In the genomic region with DNA sequence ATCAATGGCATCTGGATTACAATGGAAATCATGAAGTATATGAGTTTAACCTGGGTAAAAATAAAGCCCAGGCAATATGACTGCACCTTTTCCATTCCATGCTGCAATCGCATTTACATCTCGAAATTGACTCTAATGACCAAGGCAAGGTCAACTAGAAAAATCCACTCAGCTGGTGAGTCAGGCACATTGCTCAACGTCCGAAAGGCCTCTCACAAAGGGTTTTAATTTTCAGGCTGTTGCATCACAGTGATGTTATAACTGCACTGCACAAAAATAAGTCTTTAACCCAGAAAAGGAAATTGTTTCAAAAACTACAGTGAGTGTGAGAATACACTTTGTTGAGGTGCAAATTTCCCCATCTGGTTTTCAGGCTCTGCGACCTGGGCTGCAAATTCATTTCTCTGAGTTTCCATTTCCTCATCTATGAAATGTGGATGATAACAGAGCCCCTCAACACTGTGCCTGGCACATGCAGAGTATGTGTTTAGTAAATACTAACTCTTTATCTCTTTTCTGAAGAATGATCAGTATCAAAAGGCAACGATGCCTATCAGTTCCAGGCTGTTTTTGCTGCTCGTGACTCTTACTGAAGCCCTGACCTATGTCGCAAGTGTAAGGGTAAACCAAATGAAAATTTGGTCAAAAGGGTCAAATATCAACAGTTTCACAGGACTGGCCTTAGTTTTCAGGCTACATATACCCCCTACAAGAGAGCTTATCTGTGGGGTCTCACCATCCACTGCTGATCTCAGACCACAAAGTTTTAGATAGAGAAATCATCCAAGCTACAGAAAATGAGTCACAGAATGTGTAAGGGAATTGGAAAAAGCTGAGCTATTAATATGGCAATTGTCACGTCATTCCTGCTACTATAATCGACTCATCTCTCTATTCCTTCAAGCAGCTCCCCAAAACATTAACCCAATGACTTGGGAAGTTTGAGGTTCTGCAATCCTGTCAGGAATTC, we compare ENCODE assay signal across 1 cellular context.
TF ChIP-seq lines count a peak whose summit lies in the region.

No MANE protein-coding gene starts in this region.

TF ChIP-seq in HepG2, 621 proteins besides CTCF, POLR2A, EP300 and RAD21 (continued from another document and continues in another):
- TF ChIP-seq, protein P1, sequence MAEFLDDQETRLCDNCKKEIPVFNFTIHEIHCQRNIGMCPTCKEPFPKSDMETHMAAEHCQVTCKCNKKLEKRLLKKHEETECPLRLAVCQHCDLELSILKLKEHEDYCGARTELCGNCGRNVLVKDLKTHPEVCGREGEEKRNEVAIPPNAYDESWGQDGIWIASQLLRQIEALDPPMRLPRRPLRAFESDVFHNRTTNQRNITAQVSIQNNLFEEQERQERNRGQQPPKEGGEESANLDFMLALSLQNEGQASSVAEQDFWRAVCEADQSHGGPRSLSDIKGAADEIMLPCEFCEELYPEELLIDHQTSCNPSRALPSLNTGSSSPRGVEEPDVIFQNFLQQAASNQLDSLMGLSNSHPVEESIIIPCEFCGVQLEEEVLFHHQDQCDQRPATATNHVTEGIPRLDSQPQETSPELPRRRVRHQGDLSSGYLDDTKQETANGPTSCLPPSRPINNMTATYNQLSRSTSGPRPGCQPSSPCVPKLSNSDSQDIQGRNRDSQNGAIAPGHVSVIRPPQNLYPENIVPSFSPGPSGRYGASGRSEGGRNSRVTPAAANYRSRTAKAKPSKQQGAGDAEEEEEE (CRISPR knock-in tag; IDR thresholded peaks at IDR 0.05; ENCODE audit: borderline replicate concordance): no peak
- TF ChIP-seq, protein P2, sequence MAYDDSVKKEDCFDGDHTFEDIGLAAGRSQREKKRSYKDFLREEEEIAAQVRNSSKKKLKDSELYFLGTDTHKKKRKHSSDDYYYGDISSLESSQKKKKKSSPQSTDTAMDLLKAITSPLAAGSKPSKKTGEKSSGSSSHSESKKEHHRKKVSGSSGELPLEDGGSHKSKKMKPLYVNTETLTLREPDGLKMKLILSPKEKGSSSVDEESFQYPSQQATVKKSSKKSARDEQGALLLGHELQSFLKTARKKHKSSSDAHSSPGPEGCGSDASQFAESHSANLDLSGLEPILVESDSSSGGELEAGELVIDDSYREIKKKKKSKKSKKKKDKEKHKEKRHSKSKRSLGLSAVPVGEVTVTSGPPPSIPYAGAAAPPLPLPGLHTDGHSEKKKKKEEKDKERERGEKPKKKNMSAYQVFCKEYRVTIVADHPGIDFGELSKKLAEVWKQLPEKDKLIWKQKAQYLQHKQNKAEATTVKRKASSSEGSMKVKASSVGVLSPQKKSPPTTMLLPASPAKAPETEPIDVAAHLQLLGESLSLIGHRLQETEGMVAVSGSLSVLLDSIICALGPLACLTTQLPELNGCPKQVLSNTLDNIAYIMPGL (CRISPR knock-in tag; IDR thresholded peaks at IDR 0.05; ENCODE audit: borderline replicate concordance in 1 of 2, low read depth in 1 of 2): peak; percentile 28 to 42; a peak in 2 of 4 replicates
- TF ChIP-seq IRF2 (CRISPR knock-in tag; IDR thresholded peaks at IDR 0.05): peak; percentile 60
- peak; percentile 17 for TF ChIP-seq BHLHE40 (IDR thresholded peaks at IDR 0.05; ENCODE audit: low read length)
- peak; percentile 71 for TF ChIP-seq ISL2 (CRISPR knock-in tag; IDR thresholded peaks at IDR 0.05)
- no peak for TF ChIP-seq ZNF564 (CRISPR knock-in tag; IDR thresholded peaks at IDR 0.05)
- TF ChIP-seq ZKSCAN1 (IDR thresholded peaks at IDR 0.05; ENCODE audit: low read length): no peak
- no peak for TF ChIP-seq SP5 (CRISPR knock-in tag; IDR thresholded peaks at IDR 0.05; ENCODE audit: borderline replicate concordance, low read depth)
- TF ChIP-seq, protein P3, sequence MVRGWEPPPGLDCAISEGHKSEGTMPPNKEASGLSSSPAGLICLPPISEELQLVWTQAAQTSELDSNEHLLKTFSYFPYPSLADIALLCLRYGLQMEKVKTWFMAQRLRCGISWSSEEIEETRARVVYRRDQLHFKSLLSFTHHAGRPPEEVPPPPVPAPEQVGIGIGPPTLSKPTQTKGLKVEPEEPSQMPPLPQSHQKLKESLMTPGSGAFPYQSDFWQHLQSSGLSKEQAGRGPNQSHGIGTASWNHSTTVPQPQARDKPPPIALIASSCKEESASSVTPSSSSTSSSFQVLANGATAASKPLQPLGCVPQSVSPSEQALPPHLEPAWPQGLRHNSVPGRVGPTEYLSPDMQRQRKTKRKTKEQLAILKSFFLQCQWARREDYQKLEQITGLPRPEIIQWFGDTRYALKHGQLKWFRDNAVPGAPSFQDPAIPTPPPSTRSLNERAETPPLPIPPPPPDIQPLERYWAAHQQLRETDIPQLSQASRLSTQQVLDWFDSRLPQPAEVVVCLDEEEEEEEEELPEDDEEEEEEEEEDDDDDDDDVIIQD (CRISPR knock-in tag; IDR thresholded peaks at IDR 0.05; ENCODE audit: low read depth): peak; percentile 65; the same call in 1 of the 2 replicates
- TF ChIP-seq NR2C2 (CRISPR knock-in tag; IDR thresholded peaks at IDR 0.05; ENCODE audit: borderline replicate concordance): peak; percentile 63; the same call in 1 of the 2 replicates
- TF ChIP-seq JDP2 (CRISPR knock-in tag; IDR thresholded peaks at IDR 0.05; ENCODE audit: borderline replicate concordance): no peak
- TF ChIP-seq BRCA1 (CRISPR knock-in tag; IDR thresholded peaks at IDR 0.05): no peak
- TF ChIP-seq, protein P4, sequence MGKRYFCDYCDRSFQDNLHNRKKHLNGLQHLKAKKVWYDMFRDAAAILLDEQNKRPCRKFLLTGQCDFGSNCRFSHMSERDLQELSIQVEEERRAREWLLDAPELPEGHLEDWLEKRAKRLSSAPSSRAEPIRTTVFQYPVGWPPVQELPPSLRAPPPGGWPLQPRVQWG (CRISPR knock-in tag; IDR thresholded peaks at IDR 0.05; ENCODE audit: borderline replicate concordance, low read depth): no peak
- TF ChIP-seq, protein P5, sequence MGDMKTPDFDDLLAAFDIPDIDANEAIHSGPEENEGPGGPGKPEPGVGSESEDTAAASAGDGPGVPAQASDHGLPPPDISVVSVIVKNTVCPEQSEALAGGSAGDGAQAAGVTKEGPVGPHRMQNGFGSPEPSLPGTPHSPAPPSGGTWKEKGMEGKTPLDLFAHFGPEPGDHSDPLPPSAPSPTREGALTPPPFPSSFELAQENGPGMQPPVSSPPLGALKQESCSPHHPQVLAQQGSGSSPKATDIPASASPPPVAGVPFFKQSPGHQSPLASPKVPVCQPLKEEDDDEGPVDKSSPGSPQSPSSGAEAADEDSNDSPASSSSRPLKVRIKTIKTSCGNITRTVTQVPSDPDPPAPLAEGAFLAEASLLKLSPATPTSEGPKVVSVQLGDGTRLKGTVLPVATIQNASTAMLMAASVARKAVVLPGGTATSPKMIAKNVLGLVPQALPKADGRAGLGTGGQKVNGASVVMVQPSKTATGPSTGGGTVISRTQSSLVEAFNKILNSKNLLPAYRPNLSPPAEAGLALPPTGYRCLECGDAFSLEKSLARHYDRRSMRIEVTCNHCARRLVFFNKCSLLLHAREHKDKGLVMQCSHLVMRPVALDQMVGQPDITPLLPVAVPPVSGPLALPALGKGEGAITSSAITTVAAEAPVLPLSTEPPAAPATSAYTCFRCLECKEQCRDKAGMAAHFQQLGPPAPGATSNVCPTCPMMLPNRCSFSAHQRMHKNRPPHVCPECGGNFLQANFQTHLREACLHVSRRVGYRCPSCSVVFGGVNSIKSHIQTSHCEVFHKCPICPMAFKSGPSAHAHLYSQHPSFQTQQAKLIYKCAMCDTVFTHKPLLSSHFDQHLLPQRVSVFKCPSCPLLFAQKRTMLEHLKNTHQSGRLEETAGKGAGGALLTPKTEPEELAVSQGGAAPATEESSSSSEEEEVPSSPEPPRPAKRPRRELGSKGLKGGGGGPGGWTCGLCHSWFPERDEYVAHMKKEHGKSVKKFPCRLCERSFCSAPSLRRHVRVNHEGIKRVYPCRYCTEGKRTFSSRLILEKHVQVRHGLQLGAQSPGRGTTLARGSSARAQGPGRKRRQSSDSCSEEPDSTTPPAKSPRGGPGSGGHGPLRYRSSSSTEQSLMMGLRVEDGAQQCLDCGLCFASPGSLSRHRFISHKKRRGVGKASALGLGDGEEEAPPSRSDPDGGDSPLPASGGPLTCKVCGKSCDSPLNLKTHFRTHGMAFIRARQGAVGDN (CRISPR knock-in tag; IDR thresholded peaks at IDR 0.05): no peak
- no peak for TF ChIP-seq ZNF451 (CRISPR knock-in tag; IDR thresholded peaks at IDR 0.05)
- peak; percentile 63 for TF ChIP-seq ATF7 (IDR thresholded peaks at IDR 0.05)
- TF ChIP-seq ATF7 (CRISPR knock-in tag; IDR thresholded peaks at IDR 0.05): no peak
- TF ChIP-seq, protein P6, sequence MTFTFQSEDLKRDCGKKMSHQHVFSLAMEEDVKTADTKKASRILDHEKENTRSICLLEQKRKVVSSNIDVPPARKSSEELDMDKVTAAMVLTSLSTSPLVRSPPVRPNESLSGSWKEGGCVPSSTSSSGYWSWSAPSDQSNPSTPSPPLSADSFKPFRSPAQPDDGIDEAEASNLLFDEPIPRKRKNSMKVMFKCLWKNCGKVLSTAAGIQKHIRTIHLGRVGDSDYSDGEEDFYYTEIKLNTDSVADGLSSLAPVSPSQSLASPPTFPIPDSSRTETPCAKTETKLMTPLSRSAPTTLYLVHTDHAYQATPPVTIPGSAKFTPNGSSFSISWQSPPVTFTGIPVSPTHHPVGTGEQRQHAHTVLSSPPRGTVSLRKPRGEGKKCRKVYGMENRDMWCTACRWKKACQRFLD (CRISPR knock-in tag; IDR thresholded peaks at IDR 0.05; ENCODE audit: borderline replicate concordance): no peak
- no peak for TF ChIP-seq RELA (CRISPR knock-in tag; IDR thresholded peaks at IDR 0.05)
- TF ChIP-seq, protein P7, sequence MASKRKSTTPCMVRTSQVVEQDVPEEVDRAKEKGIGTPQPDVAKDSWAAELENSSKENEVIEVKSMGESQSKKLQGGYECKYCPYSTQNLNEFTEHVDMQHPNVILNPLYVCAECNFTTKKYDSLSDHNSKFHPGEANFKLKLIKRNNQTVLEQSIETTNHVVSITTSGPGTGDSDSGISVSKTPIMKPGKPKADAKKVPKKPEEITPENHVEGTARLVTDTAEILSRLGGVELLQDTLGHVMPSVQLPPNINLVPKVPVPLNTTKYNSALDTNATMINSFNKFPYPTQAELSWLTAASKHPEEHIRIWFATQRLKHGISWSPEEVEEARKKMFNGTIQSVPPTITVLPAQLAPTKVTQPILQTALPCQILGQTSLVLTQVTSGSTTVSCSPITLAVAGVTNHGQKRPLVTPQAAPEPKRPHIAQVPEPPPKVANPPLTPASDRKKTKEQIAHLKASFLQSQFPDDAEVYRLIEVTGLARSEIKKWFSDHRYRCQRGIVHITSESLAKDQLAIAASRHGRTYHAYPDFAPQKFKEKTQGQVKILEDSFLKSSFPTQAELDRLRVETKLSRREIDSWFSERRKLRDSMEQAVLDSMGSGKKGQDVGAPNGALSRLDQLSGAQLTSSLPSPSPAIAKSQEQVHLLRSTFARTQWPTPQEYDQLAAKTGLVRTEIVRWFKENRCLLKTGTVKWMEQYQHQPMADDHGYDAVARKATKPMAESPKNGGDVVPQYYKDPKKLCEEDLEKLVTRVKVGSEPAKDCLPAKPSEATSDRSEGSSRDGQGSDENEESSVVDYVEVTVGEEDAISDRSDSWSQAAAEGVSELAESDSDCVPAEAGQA (IDR thresholded peaks at IDR 0.05; ENCODE audit: low read depth): peak; percentile 51; the same call in 1 of the 2 replicates
- TF ChIP-seq, protein P7 (CRISPR knock-in tag; IDR thresholded peaks at IDR 0.05; ENCODE audit: borderline replicate concordance): no peak
- TF ChIP-seq SP140L (CRISPR knock-in tag; IDR thresholded peaks at IDR 0.05; ENCODE audit: borderline replicate concordance): no peak
- TF ChIP-seq, protein P8, sequence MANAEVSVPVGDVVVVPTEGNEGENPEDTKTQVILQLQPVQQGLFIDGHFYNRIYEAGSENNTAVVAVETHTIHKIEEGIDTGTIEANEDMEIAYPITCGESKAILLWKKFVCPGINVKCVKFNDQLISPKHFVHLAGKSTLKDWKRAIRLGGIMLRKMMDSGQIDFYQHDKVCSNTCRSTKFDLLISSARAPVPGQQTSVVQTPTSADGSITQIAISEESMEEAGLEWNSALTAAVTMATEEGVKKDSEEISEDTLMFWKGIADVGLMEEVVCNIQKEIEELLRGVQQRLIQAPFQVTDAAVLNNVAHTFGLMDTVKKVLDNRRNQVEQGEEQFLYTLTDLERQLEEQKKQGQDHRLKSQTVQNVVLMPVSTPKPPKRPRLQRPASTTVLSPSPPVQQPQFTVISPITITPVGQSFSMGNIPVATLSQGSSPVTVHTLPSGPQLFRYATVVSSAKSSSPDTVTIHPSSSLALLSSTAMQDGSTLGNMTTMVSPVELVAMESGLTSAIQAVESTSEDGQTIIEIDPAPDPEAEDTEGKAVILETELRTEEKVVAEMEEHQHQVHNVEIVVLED (CRISPR knock-in tag; IDR thresholded peaks at IDR 0.05; ENCODE audit: borderline replicate concordance): no peak; the same call in 1 of the 2 replicates
- peak; percentile 100 for TF ChIP-seq FOSL2 (CRISPR knock-in tag; IDR thresholded peaks at IDR 0.05)
- TF ChIP-seq SP1 (IDR thresholded peaks at IDR 0.05): no peak
- TF ChIP-seq SP1 (CRISPR knock-in tag; IDR thresholded peaks at IDR 0.05): no peak
- TF ChIP-seq, protein P9, sequence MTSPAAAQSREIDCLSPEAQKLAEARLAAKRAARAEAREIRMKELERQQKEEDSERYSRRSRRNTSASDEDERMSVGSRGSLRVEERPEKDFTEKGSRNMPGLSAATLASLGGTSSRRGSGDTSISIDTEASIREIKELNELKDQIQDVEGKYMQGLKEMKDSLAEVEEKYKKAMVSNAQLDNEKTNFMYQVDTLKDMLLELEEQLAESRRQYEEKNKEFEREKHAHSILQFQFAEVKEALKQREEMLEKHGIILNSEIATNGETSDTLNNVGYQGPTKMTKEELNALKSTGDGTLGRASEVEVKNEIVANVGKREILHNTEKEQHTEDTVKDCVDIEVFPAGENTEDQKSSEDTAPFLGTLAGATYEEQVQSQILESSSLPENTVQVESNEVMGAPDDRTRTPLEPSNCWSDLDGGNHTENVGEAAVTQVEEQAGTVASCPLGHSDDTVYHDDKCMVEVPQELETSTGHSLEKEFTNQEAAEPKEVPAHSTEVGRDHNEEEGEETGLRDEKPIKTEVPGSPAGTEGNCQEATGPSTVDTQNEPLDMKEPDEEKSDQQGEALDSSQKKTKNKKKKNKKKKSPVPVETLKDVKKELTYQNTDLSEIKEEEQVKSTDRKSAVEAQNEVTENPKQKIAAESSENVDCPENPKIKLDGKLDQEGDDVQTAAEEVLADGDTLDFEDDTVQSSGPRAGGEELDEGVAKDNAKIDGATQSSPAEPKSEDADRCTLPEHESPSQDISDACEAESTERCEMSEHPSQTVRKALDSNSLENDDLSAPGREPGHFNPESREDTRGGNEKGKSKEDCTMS (CRISPR knock-in tag; conservative IDR thresholded peaks at IDR 0.05): no peak
- no peak for TF ChIP-seq ZFP1 (CRISPR knock-in tag; IDR thresholded peaks at IDR 0.05)
- TF ChIP-seq YEATS2 (CRISPR knock-in tag; IDR thresholded peaks at IDR 0.05; ENCODE audit: borderline replicate concordance): peak; percentile 20; the same call in 1 of the 2 replicates
- 0 out of 2 replicates have a peak, but pooled peaks have one; percentile 51 for TF ChIP-seq CBFB (CRISPR knock-in tag; IDR thresholded peaks at IDR 0.05)
